Comparison of ENCODE assay signal across 11 cellular contexts in genomic region chr10:124008187-124008970, GRCh38.
"Had no signal": no experiment of that assay in that cellular context is flagged by ENCODE, and none has a peak within 500 bp of the region (broad histone marks: within the 10 kb centered on the region; RNA-seq: fewer than 3 reads in every experiment).

No MANE protein-coding gene starts in this region.

- H3K4me3 ChIP-seq: adrenal gland, mucosa of descending colon, skin epidermis, thyroid gland had no signal

- DNase-seq: activated CD4-positive, alpha-beta T cell treated with anti-CD3 and anti-CD28 coated beads for 48 hours; activated naive CD4-positive, alpha-beta T cell treated with anti-CD3 and anti-CD28 coated beads, Interleukin-2, amount 50 U/mL, for 16 hours; activated T-cell treated with anti-CD3 and anti-CD28 coated beads for 4 hours; adrenal gland; mammary epithelial cell; natural killer cell; thyroid gland had no signal

- ATAC-seq: activated T-helper 17 cell treated with anti-CD3 and anti-CD28 coated beads, Interleukin-2, amount 50 U/mL, for 72 hours; esophagus mucosa; mucosa of descending colon; natural killer cell had no signal

- H3K27ac ChIP-seq: adrenal gland, skin epidermis, thyroid gland had no signal

- H3K9me3 ChIP-seq: adrenal gland, thyroid gland had no signal

- H3K4me1 ChIP-seq: adrenal gland, thyroid gland had no signal

- H3K27me3 ChIP-seq: adrenal gland, thyroid gland had no signal
